Comparison of ENCODE assay signal across 8 cellular contexts in genomic region chr3:133953297-133953696, GRCh38. TPM values are rescaled to one million over a fixed set of nuclear protein-coding genes. Genes with fewer than 3 reads are reported as not detected.
"Had no signal": no experiment of that assay in that cellular context is flagged by ENCODE, and none has a peak within 500 bp of the region (broad histone marks: within the 10 kb centered on the region; RNA-seq: fewer than 3 reads in every experiment).

No MANE protein-coding gene starts in this region.

- H3K4me3 ChIP-seq: GM23338, K562 had no signal

- H3K4me3 Mint-ChIP-seq: GM23338, H9 had no signal

- H3K27ac Mint-ChIP-seq: GM23338, H9 had no signal

- ATAC-seq: GM23338, K562 had no signal

- DNase-seq: H9, HCEC 1CT had no signal

- FAIRE-seq: H1, H54, HTR-8/SVneo, K562 had no signal

RNA-seq across cellular contexts. Expression of gene RAB6B, which starts 57.6 kb away (rescaled TPM):
- total RNA-seq: HT-29 had no signal
